ENCODE assay signal across 1 cellular context in the genomic region with DNA sequence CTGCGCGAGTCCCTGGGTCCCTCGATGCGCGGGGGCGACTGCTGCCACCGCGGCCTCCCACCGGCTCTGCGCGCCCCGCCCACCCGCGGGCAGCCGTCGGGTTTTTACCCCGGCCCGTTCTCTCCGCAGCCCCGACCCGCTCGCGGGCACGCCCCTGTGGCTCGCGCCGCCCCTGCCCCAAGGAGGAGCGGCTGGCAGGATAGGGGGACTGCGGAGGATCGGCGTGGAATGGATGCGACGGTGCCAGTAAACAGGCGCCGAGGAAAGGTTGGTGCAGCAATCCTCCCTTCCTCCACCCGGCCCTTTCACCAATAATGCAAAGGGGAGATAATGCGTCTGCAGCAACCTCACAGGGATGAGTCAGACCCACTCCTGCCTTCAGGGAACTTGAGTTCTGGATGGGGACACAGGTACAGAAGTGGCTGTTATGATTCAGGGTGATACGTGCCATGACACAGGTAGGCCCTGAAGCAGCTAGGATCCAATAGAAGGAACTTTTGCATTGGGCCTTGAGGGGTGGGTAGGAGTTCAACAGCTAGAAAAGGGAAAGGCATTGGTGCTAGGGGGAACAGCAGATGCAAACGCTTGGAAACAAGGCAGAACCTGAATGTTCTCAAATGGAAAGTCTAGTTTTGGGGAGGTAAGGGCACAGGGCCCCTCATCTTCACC.
TF ChIP-seq lines count a peak whose summit lies in the region.

No MANE protein-coding gene starts in this region.

TF ChIP-seq in GM12878, 131 proteins besides CTCF, POLR2A, EP300 and RAD21 (continued from another document):
- TF ChIP-seq IKZF1 (conservative IDR thresholded peaks at IDR 0.05) (0 out of 2 replicates have a peak, but pooled peaks have one; percentile 20), POU2F2 (IDR thresholded peaks at IDR 0.05; ENCODE audit: borderline replicate concordance, low read depth, low read length) (no peak), RBBP5 (conservative IDR thresholded peaks at IDR 0.05) (no peak)
- TF ChIP-seq, protein P1, sequence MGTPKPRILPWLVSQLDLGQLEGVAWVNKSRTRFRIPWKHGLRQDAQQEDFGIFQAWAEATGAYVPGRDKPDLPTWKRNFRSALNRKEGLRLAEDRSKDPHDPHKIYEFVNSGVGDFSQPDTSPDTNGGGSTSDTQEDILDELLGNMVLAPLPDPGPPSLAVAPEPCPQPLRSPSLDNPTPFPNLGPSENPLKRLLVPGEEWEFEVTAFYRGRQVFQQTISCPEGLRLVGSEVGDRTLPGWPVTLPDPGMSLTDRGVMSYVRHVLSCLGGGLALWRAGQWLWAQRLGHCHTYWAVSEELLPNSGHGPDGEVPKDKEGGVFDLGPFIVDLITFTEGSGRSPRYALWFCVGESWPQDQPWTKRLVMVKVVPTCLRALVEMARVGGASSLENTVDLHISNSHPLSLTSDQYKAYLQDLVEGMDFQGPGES (IDR thresholded peaks at IDR 0.05) = no peak
- TF ChIP-seq, protein P2, sequence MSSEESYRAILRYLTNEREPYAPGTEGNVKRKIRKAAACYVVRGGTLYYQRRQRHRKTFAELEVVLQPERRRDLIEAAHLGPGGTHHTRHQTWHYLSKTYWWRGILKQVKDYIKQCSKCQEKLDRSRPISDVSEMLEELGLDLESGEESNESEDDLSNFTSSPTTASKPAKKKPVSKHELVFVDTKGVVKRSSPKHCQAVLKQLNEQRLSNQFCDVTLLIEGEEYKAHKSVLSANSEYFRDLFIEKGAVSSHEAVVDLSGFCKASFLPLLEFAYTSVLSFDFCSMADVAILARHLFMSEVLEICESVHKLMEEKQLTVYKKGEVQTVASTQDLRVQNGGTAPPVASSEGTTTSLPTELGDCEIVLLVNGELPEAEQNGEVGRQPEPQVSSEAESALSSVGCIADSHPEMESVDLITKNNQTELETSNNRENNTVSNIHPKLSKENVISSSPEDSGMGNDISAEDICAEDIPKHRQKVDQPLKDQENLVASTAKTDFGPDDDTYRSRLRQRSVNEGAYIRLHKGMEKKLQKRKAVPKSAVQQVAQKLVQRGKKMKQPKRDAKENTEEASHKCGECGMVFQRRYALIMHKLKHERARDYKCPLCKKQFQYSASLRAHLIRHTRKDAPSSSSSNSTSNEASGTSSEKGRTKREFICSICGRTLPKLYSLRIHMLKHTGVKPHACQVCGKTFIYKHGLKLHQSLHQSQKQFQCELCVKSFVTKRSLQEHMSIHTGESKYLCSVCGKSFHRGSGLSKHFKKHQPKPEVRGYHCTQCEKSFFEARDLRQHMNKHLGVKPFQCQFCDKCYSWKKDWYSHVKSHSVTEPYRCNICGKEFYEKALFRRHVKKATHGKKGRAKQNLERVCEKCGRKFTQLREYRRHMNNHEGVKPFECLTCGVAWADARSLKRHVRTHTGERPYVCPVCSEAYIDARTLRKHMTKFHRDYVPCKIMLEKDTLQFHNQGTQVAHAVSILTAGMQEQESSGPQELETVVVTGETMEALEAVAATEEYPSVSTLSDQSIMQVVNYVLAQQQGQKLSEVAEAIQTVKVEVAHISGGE (CRISPR knock-in tag; IDR thresholded peaks at IDR 0.05) = no peak
